8 cellular contexts compared by ENCODE assay signal in genomic region chr12:130879212-130879686, GRCh38. TPM values are rescaled to one million over a fixed set of nuclear protein-coding genes. Genes with fewer than 3 reads are reported as not detected.
A peak's percentile ranks its signal among the peaks of the same experiment; 100 is the strongest.
DNase-seq lines count a peak whose midpoint lies in the region; ATAC-seq lines count a peak whose summit lies in the region.

No MANE protein-coding gene starts in this region.

- H3K9me3 Mint-ChIP-seq in activated naive CD4-positive, alpha-beta T cell treated with anti-CD3 and anti-CD28 coated beads, Interleukin-2, amount 50 U/mL, for 72 hours = no peaks in the 10 kb centered on the region
- H3K9me3 Mint-ChIP-seq in activated naive CD4-positive, alpha-beta T cell treated with anti-CD3 and anti-CD28 coated beads for 36 hours = no peaks in the 10 kb centered on the region
- H3K9me3 Mint-ChIP-seq in stimulated activated effector memory CD8-positive, alpha-beta T cell treated with anti-CD3 and anti-CD28 coated beads, Interleukin-12 subunit alpha, Interleukin-12 subunit beta, amount 100 ng/mL, for 72 hours = no peaks in the 10 kb centered on the region

- intact Hi-C loops in activated naive CD4-positive, alpha-beta T cell treated with anti-CD3 and anti-CD28 coated beads for 36 hours (cut with micrococcal nuclease) = no loop called here

- peak; percentile 6 to 18 for ATAC-seq in activated naive CD4-positive, alpha-beta T cell treated with anti-CD3 and anti-CD28 coated beads, Interleukin-2, amount 50 U/mL, for 72 hours
- peak; percentile 81 for ATAC-seq in HG02623 (IDR thresholded peaks at IDR 0.05; ENCODE audit: unreplicated experiment)
- peak; percentile 23 for ATAC-seq in stimulated activated effector memory CD8-positive, alpha-beta T cell treated with anti-CD3 and anti-CD28 coated beads, Interleukin-12 subunit alpha, Interleukin-12 subunit beta, amount 100 ng/mL, for 72 hours

- CTCF ChIA-PET in activated naive CD4-positive, alpha-beta T cell treated with anti-CD3 and anti-CD28 coated beads for 36 hours (lab: Charles Lee) = interaction anchor here (1.5 kb wide), 1 partner anchor 53 kb away, joined by 4 read pairs; no protein-coding TSS in a partner anchor

- no peaks in the 10 kb centered on the region for H3K27me3 Mint-ChIP-seq in activated naive CD4-positive, alpha-beta T cell treated with anti-CD3 and anti-CD28 coated beads for 36 hours (ENCODE audit: low read depth)

- DNase-seq in activated naive CD4-positive, alpha-beta T cell treated with anti-CD3 and anti-CD28 coated beads, Interleukin-2, amount 50 U/mL, for 72 hours (ENCODE audit: low spot score in 2 of 2) = no peak
- no peak for DNase-seq in activated naive CD4-positive, alpha-beta T cell treated with anti-CD3 and anti-CD28 coated beads for 36 hours
- DNase-seq in NOMO-1 treated with DMSO at 0.1 percent for 48 hours (lab: John Stamatoyannopoulos, UW; ENCODE audit: unreplicated experiment) = peak; percentile 69
- peak in 1 of 2 donors; percentile 53 for DNase-seq in stimulated activated effector memory CD8-positive, alpha-beta T cell treated with anti-CD3 and anti-CD28 coated beads, Interleukin-12 subunit alpha, Interleukin-12 subunit beta, amount 100 ng/mL, for 72 hours (ENCODE audit: low spot score in 2 of 2)
- DNase-seq in RKO (ENCODE audit: low spot score) = no peak
- no peak for DNase-seq in NCI-H1048 (lab: John Stamatoyannopoulos, UW)
- DNase-seq in NCI-H748 (lab: John Stamatoyannopoulos, UW; ENCODE audit: unreplicated experiment) = no peak

- peaks cover 17 to 33% of the 10 kb centered on the region in 2 donors for H3K36me3 Mint-ChIP-seq in activated naive CD4-positive, alpha-beta T cell treated with anti-CD3 and anti-CD28 coated beads, Interleukin-2, amount 50 U/mL, for 72 hours
- peaks cover 27% of the 10 kb centered on the region for H3K36me3 Mint-ChIP-seq in activated naive CD4-positive, alpha-beta T cell treated with anti-CD3 and anti-CD28 coated beads for 36 hours (ENCODE audit: low read depth)
- H3K36me3 Mint-ChIP-seq in stimulated activated effector memory CD8-positive, alpha-beta T cell treated with anti-CD3 and anti-CD28 coated beads, Interleukin-12 subunit alpha, Interleukin-12 subunit beta, amount 100 ng/mL, for 72 hours = peaks cover 60% of the 10 kb centered on the region

- H3K27ac Mint-ChIP-seq in activated naive CD4-positive, alpha-beta T cell treated with anti-CD3 and anti-CD28 coated beads, Interleukin-2, amount 50 U/mL, for 72 hours = peak overlapping the region; percentile 75 to 94
- no peak overlapping the region for H3K27ac Mint-ChIP-seq in activated naive CD4-positive, alpha-beta T cell treated with anti-CD3 and anti-CD28 coated beads for 36 hours
- H3K27ac Mint-ChIP-seq in stimulated activated effector memory CD8-positive, alpha-beta T cell treated with anti-CD3 and anti-CD28 coated beads, Interleukin-12 subunit alpha, Interleukin-12 subunit beta, amount 100 ng/mL, for 72 hours = peak overlapping the region; percentile 90

- H3K4me3 Mint-ChIP-seq in activated naive CD4-positive, alpha-beta T cell treated with anti-CD3 and anti-CD28 coated beads for 36 hours = no peak overlapping the region
- H3K4me3 Mint-ChIP-seq in stimulated activated effector memory CD8-positive, alpha-beta T cell treated with anti-CD3 and anti-CD28 coated beads, Interleukin-12 subunit alpha, Interleukin-12 subunit beta, amount 100 ng/mL, for 72 hours = peak overlapping the region; percentile 67

- H3K4me1 Mint-ChIP-seq in activated naive CD4-positive, alpha-beta T cell treated with anti-CD3 and anti-CD28 coated beads for 36 hours (ENCODE audit: low read depth) = peaks cover 46% of the 10 kb centered on the region
- peaks cover 65% of the 10 kb centered on the region for H3K4me1 Mint-ChIP-seq in stimulated activated effector memory CD8-positive, alpha-beta T cell treated with anti-CD3 and anti-CD28 coated beads, Interleukin-12 subunit alpha, Interleukin-12 subunit beta, amount 100 ng/mL, for 72 hours

RNA-seq across cellular contexts. Expression of gene RAN, which starts 7.4 kb away (rescaled TPM):
- total RNA-seq in activated naive CD4-positive, alpha-beta T cell treated with anti-CD3 and anti-CD28 coated beads, Interleukin-2, amount 50 U/mL, for 72 hours = 1,000 to 10,000 TPM; 1,428 to 1,822 TPM
- total RNA-seq in activated naive CD4-positive, alpha-beta T cell treated with anti-CD3 and anti-CD28 coated beads for 36 hours = 1,000 to 10,000 TPM; 2,370 to 2,418 TPM

RNA-seq across cellular contexts. Expression of gene STX2, which starts 40.2 kb away (rescaled TPM):
- total RNA-seq in activated naive CD4-positive, alpha-beta T cell treated with anti-CD3 and anti-CD28 coated beads, Interleukin-2, amount 50 U/mL, for 72 hours = 10 to 100 TPM; 14.4 to 16.6 TPM
- total RNA-seq in activated naive CD4-positive, alpha-beta T cell treated with anti-CD3 and anti-CD28 coated beads for 36 hours = 10 to 100 TPM; 10.8 to 13.6 TPM

Comparison
In these comparisons a context has a peak if more than half of its experiments do, and no peak if none do; other contexts are left out.
1. ATAC-seq: peak in every context shown above with its lines; median percentile 81 in HG02623; 23 in stimulated activated effector memory CD8-positive, alpha-beta T cell treated with anti-CD3 and anti-CD28 coated beads, Interleukin-12 subunit alpha, Interleukin-12 subunit beta, amount 100 ng/mL, for 72 hours; 12 in activated naive CD4-positive, alpha-beta T cell treated with anti-CD3 and anti-CD28 coated beads, Interleukin-2, amount 50 U/mL, for 72 hours.